ENCODE assay signal across 22 cellular contexts in the genomic region with DNA sequence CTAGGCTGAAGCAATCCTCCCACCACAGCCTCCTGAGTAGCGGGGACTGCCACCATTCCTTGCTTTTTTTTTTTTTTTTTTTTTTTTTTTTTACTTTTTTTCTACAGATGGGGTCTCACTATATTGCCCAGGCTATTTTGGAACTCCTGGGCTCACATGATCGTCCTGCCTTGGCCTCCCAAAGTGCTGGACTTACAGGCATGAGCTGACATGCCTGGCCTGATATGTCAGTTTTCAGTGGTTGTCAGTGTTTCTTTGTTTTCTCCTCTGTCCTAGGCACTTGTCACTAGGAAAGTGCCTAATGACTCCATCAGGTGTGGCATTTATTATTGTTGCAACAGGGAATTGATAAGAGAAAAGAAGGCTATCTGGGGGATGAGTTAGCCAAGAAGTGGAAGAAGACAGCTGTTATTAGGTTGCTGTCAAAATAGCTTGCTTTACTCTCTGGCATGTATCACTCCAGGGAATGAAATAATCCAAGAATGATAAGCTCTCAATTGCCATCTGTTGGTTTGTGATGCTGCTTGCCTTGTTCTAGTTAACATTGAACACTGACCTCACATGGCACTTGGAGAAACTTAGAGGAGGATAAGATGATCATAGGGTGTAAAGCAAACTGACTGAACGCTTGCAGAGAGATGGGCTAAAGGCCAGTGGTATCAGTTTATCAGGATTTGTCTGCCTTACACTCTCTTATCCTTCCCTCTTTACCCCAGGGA. TPM values are rescaled to one million over a fixed set of nuclear protein-coding genes. Genes with fewer than 3 reads are reported as not detected.
DNase-seq lines count a peak whose midpoint lies in the region; ATAC-seq and TF ChIP-seq lines count a peak whose summit lies in the region.
"Had no signal": no experiment of that assay in that cellular context is flagged by ENCODE, and none has a peak within 500 bp of the region (broad histone marks: within the 10 kb centered on the region; RNA-seq: fewer than 3 reads in every experiment).

No MANE protein-coding gene starts in this region.

- intact Hi-C loops in Right ventricle myocardium inferior (cut with DNase I) (loop anchor here (5.0 kb wide), 3 partner anchors 42 to 117 kb away; partner anchors contain the start of gene TMEM164), cardiac septum (cut with DNase I) (loop anchor here (10.0 kb wide), 1 partner anchor 100 kb away; no protein-coding TSS in a partner anchor), left ventricle myocardium superior (cut with micrococcal nuclease) (no loop called here)

- ATAC-seq in Right ventricle myocardium inferior, result peak; percentile 78
- peak; percentile 78 for ATAC-seq in left ventricle myocardium superior
- no peak for ATAC-seq in GM19351 (IDR thresholded peaks at IDR 0.05; ENCODE audit: unreplicated experiment)
- ATAC-seq: activated T-cell treated with anti-CD3 and anti-CD28 coated beads, Interleukin-2, amount 50 U/mL, for 4 hours; gastroesophageal sphincter; sciatic nerve; upper lobe of right lung had no signal

- TF ChIP-seq CTCF in WERI-Rb-1 (IDR thresholded peaks at IDR 0.05; ENCODE audit: low read depth, low read length), result no peak

- H3K9ac ChIP-seq in subcutaneous abdominal adipose tissue (ENCODE audit: low read length in 5 of 5), result no peak overlapping the region
- H3K9ac ChIP-seq: KMS-11 had no signal

- H3K27me3 ChIP-seq in WERI-Rb-1 (ENCODE audit: insufficient read depth, low read depth, severe bottlenecking) (no peaks in the 10 kb centered on the region), subcutaneous abdominal adipose tissue (ENCODE audit: control insufficient read depth in 5 of 5, insufficient read depth in 4 of 5, low read length in 5 of 5) (peaks cover 0 to 3% (median 0%) of the 10 kb centered on the region in 5 donors)
- H3K27me3 ChIP-seq: body of pancreas, gastroesophageal sphincter, upper lobe of right lung had no signal

- H3K27ac ChIP-seq in WERI-Rb-1, result peak overlapping the region; percentile 82
- H3K27ac ChIP-seq in subcutaneous abdominal adipose tissue (ENCODE audit: low read depth, low read length), result peak overlapping the region; percentile 34
- H3K27ac ChIP-seq: epithelial cell of prostate, gastroesophageal sphincter, KMS-11, upper lobe of right lung, VCaP had no signal

- H3K4me3 ChIP-seq in WERI-Rb-1 (ENCODE audit: low read depth, low read length) (no peak overlapping the region), subcutaneous abdominal adipose tissue (ENCODE audit: low read depth in 1 of 5, low read length in 5 of 5) (no peak overlapping the region)
- H3K4me3 ChIP-seq: body of pancreas, gastroesophageal sphincter, upper lobe of right lung had no signal

- no peaks in the 10 kb centered on the region for H3K36me3 ChIP-seq in WERI-Rb-1
- no peaks in the 10 kb centered on the region for H3K36me3 ChIP-seq in subcutaneous abdominal adipose tissue (ENCODE audit: control insufficient read depth in 5 of 5, insufficient read depth in 5 of 5, low read length in 5 of 5)
- H3K36me3 ChIP-seq: gastroesophageal sphincter, upper lobe of right lung had no signal

- no peaks in the 10 kb centered on the region for H3K9me3 ChIP-seq in WERI-Rb-1 (ENCODE audit: severe bottlenecking)
- H3K9me3 ChIP-seq in subcutaneous abdominal adipose tissue (ENCODE audit: control insufficient read depth in 5 of 5, low read length in 5 of 5), result no peaks in the 10 kb centered on the region
- H3K9me3 ChIP-seq: body of pancreas, gastroesophageal sphincter, upper lobe of right lung had no signal

- peaks cover 0 to 40% (median 13%) of the 10 kb centered on the region in 5 donors for H3K4me1 ChIP-seq in subcutaneous abdominal adipose tissue (ENCODE audit: control insufficient read depth in 5 of 5, insufficient read depth in 5 of 5, low read length in 5 of 5)
- H3K4me1 ChIP-seq: gastroesophageal sphincter, upper lobe of right lung had no signal

- DNase-seq in Right ventricle myocardium inferior (ENCODE audit: missing footprints) (no peak), cardiac septum (ENCODE audit: low spot score) (no peak), WERI-Rb-1 (peak; percentile 61), left ventricle myocardium superior (no peak), NCI-H2029 treated with DMSO at 0.1 percent for 48 hours (lab: John Stamatoyannopoulos, UW) (no peak), NCI-H1930 (lab: John Stamatoyannopoulos, UW) (no peak)
- DNase-seq: activated CD4-positive, alpha-beta memory T cell treated with anti-CD3 and anti-CD28 coated beads, Interleukin-2, amount 10 ng/mL, durations not matched to agents 7 days and 5 days; activated T-cell treated with anti-CD3 and anti-CD28 coated beads, Interleukin-2, amount 50 U/mL, for 4 hours; DMS53; H9; occipital lobe; SHP77; stimulated activated CD4-positive, alpha-beta T cell treated with anti-CD3 and anti-CD28 coated beads, Interleukin-1b, Interleukin-23, amount 100 ng/mL, for 48 hours; upper lobe of right lung had no signal

RNA-seq across cellular contexts. Expression of gene TMEM164, which starts 41.8 kb away (rescaled TPM):
- 53.6 TPM for total RNA-seq in Right ventricle myocardium inferior
- total RNA-seq in cardiac septum, result 39.9 TPM
- 60.4 TPM for total RNA-seq in left ventricle myocardium superior
